30 cellular contexts compared by ENCODE assay signal in genomic region chr3:39760325-39760724, GRCh38. TPM values are rescaled to one million over a fixed set of nuclear protein-coding genes. Genes with fewer than 3 reads are reported as not detected.
"Had no signal": no experiment of that assay in that cellular context is flagged by ENCODE, and none has a peak within 500 bp of the region (broad histone marks: within the 10 kb centered on the region; RNA-seq: fewer than 3 reads in every experiment).

No MANE protein-coding gene starts in this region.

- DNase-seq: colonic mucosa; cortex of kidney; dermis blood vessel endothelial cell; dorsolateral prefrontal cortex; effector CD4-positive, alpha-beta T cell; effector CD8-positive, alpha-beta T cell; effector memory CD4-positive, alpha-beta T cell; effector memory CD8-positive, alpha-beta T cell; endodermal cell; erythroblast; esophagus squamous epithelium; foreskin fibroblast; foreskin keratinocyte; foreskin melanocyte; gastrocnemius medialis; glutamatergic neuron; head of caudate nucleus; heart left ventricle; heart right ventricle had no signal

- H3K27ac ChIP-seq: colonic mucosa, coronary artery, dorsolateral prefrontal cortex, epithelial cell of prostate, esophagus muscularis mucosa, esophagus squamous epithelium, foreskin keratinocyte, gastrocnemius medialis, gastroesophageal sphincter, heart left ventricle, heart right ventricle had no signal

- H3K36me3 ChIP-seq: colonic mucosa, esophagus muscularis mucosa, esophagus squamous epithelium, gastrocnemius medialis, gastroesophageal sphincter, heart left ventricle, heart right ventricle had no signal

- FAIRE-seq: colon, endometrium, endothelial cell of umbilical vein, frontal cortex had no signal

- H3K4me1 ChIP-seq: colonic mucosa, esophagus muscularis mucosa, esophagus squamous epithelium, foreskin keratinocyte, gastroesophageal sphincter, heart left ventricle had no signal

- ATAC-seq: effector memory CD8-positive, alpha-beta T cell; esophagus mucosa; foreskin keratinocyte; gastrocnemius medialis; gastroesophageal sphincter; heart left ventricle; heart right ventricle had no signal

- H3K9me3 ChIP-seq: colonic mucosa, esophagus muscularis mucosa, esophagus squamous epithelium, gastrocnemius medialis, gastroesophageal sphincter, heart left ventricle had no signal

- H3K27me3 ChIP-seq: colonic mucosa, esophagus muscularis mucosa, esophagus squamous epithelium, gastrocnemius medialis, gastroesophageal sphincter, heart left ventricle, heart right ventricle had no signal

- H3K4me3 ChIP-seq: colonic mucosa, coronary artery, dorsolateral prefrontal cortex, esophagus muscularis mucosa, esophagus squamous epithelium, gastrocnemius medialis, gastroesophageal sphincter, heart left ventricle, heart right ventricle had no signal

RNA-seq across cellular contexts. Expression of gene MYRIP, which starts 49.1 kb away (rescaled TPM):
- total RNA-seq: fibroblast of lung, fibroblast of villous mesenchyme, foreskin keratinocyte had no signal
- polyA plus RNA-seq: foreskin keratinocyte had no signal
